In the genomic region with DNA sequence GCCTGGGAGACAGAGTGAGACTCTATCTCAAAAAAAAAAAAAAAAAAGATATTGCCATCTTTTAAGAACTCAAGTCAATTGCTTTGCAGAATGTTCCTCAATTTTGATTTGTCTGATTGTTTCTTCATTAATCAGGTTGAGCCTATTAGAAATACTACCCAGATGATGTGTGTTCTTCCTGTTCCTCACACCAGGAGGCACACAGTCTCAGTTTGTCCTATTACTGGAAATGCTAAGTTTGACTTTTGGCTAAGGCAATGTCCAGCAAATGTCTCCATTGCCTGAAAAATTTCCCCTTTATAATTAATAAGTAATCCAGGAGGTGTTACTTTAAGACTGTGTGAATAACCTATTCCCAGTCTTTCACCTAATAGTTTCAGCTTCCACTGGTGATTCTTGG, we compare ENCODE assay signal across 8 cellular contexts. TPM values are rescaled to one million over a fixed set of nuclear protein-coding genes. Genes with fewer than 3 reads are reported as not detected.
A peak's percentile ranks its signal among the peaks of the same experiment; 100 is the strongest.
DNase-seq lines count a peak whose midpoint lies in the region; ATAC-seq and TF ChIP-seq lines count a peak whose summit lies in the region.
"Had no signal": no experiment of that assay in that cellular context is flagged by ENCODE, and none has a peak within 500 bp of the region (broad histone marks: within the 10 kb centered on the region; RNA-seq: fewer than 3 reads in every experiment).

No MANE protein-coding gene starts in this region.

- ATAC-seq in DND-41 (ENCODE audit: insufficient read depth, low read depth), result no peak
- no peak for ATAC-seq in natural killer cell treated with Interleukin-12 subunit alpha and Interleukin-12 subunit beta and Interleukin-15 and Interleukin-18, amount 100 ng/mL, for 72 hours

- H3K4me1 Mint-ChIP-seq in natural killer cell treated with Interleukin-12 subunit alpha and Interleukin-12 subunit beta and Interleukin-15 and Interleukin-18, amount 100 ng/mL, for 72 hours (ENCODE audit: low read depth in 2 of 2), result peaks cover 8 to 11% of the 10 kb centered on the region in 2 donors
- H3K4me1 Mint-ChIP-seq in neural progenitor cell, result no peaks in the 10 kb centered on the region

- H3K4me3 ChIP-seq in DND-41 (ENCODE audit: low read depth in 1 of 2, low read length in 2 of 2) (peak overlapping the region; percentile 11 to 61; a peak in 2 of 4 replicates), KMS-11 (IDR thresholded peaks at IDR 0.05; ENCODE audit: insufficient read depth, low read depth, low read length) (no peak overlapping the region), neural progenitor cell (no peak overlapping the region)
- H3K4me3 ChIP-seq: lung had no signal

- H3K27me3 ChIP-seq in DND-41 (ENCODE audit: insufficient read depth, low read length, poor library complexity), result no peaks in the 10 kb centered on the region
- H3K27me3 ChIP-seq in KMS-11 (ENCODE audit: insufficient read depth, low read depth), result no peaks in the 10 kb centered on the region
- H3K27me3 ChIP-seq in neural progenitor cell, result no peaks in the 10 kb centered on the region

- peaks cover 23% of the 10 kb centered on the region for H3K36me3 Mint-ChIP-seq in natural killer cell treated with Interleukin-12 subunit alpha and Interleukin-12 subunit beta and Interleukin-15 and Interleukin-18, amount 100 ng/mL, for 72 hours
- H3K36me3 Mint-ChIP-seq in neural progenitor cell, result no peaks in the 10 kb centered on the region

- no peaks in the 10 kb centered on the region for H4K20me1 ChIP-seq in DND-41 (ENCODE audit: insufficient read depth, low read length)
- H4K20me1 ChIP-seq in KMS-11 (ENCODE audit: insufficient read depth), result no peaks in the 10 kb centered on the region
- H4K20me1 ChIP-seq in neural progenitor cell (ENCODE audit: low read depth), result no peaks in the 10 kb centered on the region

- H3K36me3 ChIP-seq in DND-41 (ENCODE audit: insufficient read depth, low read length) (no peaks in the 10 kb centered on the region), KMS-11 (ENCODE audit: insufficient read depth) (no peaks in the 10 kb centered on the region), neural progenitor cell (no peaks in the 10 kb centered on the region)

- peaks cover 11% of the 10 kb centered on the region for H3K9me3 Mint-ChIP-seq in natural killer cell treated with Interleukin-12 subunit alpha and Interleukin-12 subunit beta and Interleukin-15 and Interleukin-18, amount 100 ng/mL, for 72 hours
- H3K9me3 Mint-ChIP-seq in neural progenitor cell, result peaks cover 11% of the 10 kb centered on the region

- peak overlapping the region; percentile 72 for H2AFZ ChIP-seq in DND-41 (ENCODE audit: low read depth, low read length)
- peak overlapping the region; percentile 80 for H2AFZ ChIP-seq in KMS-11 (ENCODE audit: low read depth)
- H2AFZ ChIP-seq in neural progenitor cell (replicated peaks), result no peak overlapping the region

- peaks cover 7% of the 10 kb centered on the region in 2 donors for H3K27me3 Mint-ChIP-seq in natural killer cell treated with Interleukin-12 subunit alpha and Interleukin-12 subunit beta and Interleukin-15 and Interleukin-18, amount 100 ng/mL, for 72 hours
- peaks cover 9% of the 10 kb centered on the region for H3K27me3 Mint-ChIP-seq in neural progenitor cell (ENCODE audit: insufficient read depth, low read depth)

- DNase-seq in DND-41 (no peak), amniotic epithelial cell (ENCODE audit: low read depth) (peak; percentile 18), cardiac septum (ENCODE audit: low spot score) (no peak), occipital lobe (lab: John Stamatoyannopoulos, UW) (no peak), neural progenitor cell (ENCODE audit: low spot score) (no peak)
- DNase-seq in natural killer cell treated with Interleukin-12 subunit alpha and Interleukin-12 subunit beta and Interleukin-15 and Interleukin-18, amount 100 ng/mL, for 72 hours (ENCODE audit: low spot score), result no peak

- TF ChIP-seq CTCF in DND-41 (IDR thresholded peaks at IDR 0.05; ENCODE audit: borderline replicate concordance, extremely low read depth, low read length, poor library complexity, severe bottlenecking), result peak; percentile 30
- no peak; the same call in 1 of the 2 replicates for TF ChIP-seq CTCF in KMS-11 (conservative IDR thresholded peaks at IDR 0.05; ENCODE audit: low read depth, low read length)
- TF ChIP-seq CTCF in neural progenitor cell (IDR thresholded peaks at IDR 0.05), result no peak

- H3K4me2 ChIP-seq in DND-41 (ENCODE audit: insufficient read depth, low read length), result peak overlapping the region; percentile 74
- H3K4me2 ChIP-seq in KMS-11, result peak overlapping the region; percentile 92
- H3K4me2 ChIP-seq in neural progenitor cell, result no peak overlapping the region

- H3K9ac ChIP-seq in DND-41 (ENCODE audit: low read depth, low read length), result peak overlapping the region; percentile 63; the same call in 1 of the 2 replicates
- no peak overlapping the region; the same call in 1 of the 2 replicates for H3K9ac ChIP-seq in KMS-11
- no peak overlapping the region for H3K9ac ChIP-seq in neural progenitor cell

- H3K27ac ChIP-seq in DND-41 (ENCODE audit: low read length), result no peak overlapping the region
- H3K27ac ChIP-seq in KMS-11, result no peak overlapping the region
- no peak overlapping the region for H3K27ac ChIP-seq in neural progenitor cell

- peak overlapping the region; percentile 80 to 86 for H3K27ac Mint-ChIP-seq in natural killer cell treated with Interleukin-12 subunit alpha and Interleukin-12 subunit beta and Interleukin-15 and Interleukin-18, amount 100 ng/mL, for 72 hours
- H3K27ac Mint-ChIP-seq in neural progenitor cell, result no peak overlapping the region

- H3K4me3 Mint-ChIP-seq in natural killer cell treated with Interleukin-12 subunit alpha and Interleukin-12 subunit beta and Interleukin-15 and Interleukin-18, amount 100 ng/mL, for 72 hours, result peak overlapping the region; percentile 83
- H3K4me3 Mint-ChIP-seq in neural progenitor cell, result no peak overlapping the region

- intact Hi-C loops in cardiac septum (cut with DNase I), result no loop called here

- no peaks in the 10 kb centered on the region for H3F3A ChIP-seq in neural progenitor cell (ENCODE audit: low read depth)

- H3K9me3 ChIP-seq in DND-41 (ENCODE audit: insufficient read depth, low read length, severe bottlenecking) (peaks cover 13% of the 10 kb centered on the region), neural progenitor cell (ENCODE audit: low read depth) (no peaks in the 10 kb centered on the region)

- H3K4me1 ChIP-seq in DND-41 (ENCODE audit: insufficient read depth, low read length) (peaks cover 16% of the 10 kb centered on the region), KMS-11 (ENCODE audit: low read depth, poor library complexity, severe bottlenecking) (peaks cover 14% of the 10 kb centered on the region), neural progenitor cell (no peaks in the 10 kb centered on the region)

- H3K79me2 ChIP-seq in DND-41 (ENCODE audit: insufficient read depth, low read length), result no peaks in the 10 kb centered on the region
- H3K79me2 ChIP-seq in KMS-11 (ENCODE audit: insufficient read depth, low read depth), result no peaks in the 10 kb centered on the region
- no peaks in the 10 kb centered on the region for H3K79me2 ChIP-seq in neural progenitor cell (ENCODE audit: low read depth)

RNA-seq across cellular contexts. Expression of a gene that starts 28.4 kb away (rescaled TPM):
- total RNA-seq in natural killer cell treated with Interleukin-12 subunit alpha and Interleukin-12 subunit beta and Interleukin-15 and Interleukin-18, amount 100 ng/mL, for 72 hours, result 10 to 100 TPM; 68.0 to 72.5 TPM
- total RNA-seq in cardiac septum, result 69.5 TPM
- total RNA-seq in occipital lobe, result 24.5 TPM
- total RNA-seq in neural progenitor cell (ENCODE audit: low replicate concordance), result 56.2 and 76.5 TPM in 2 replicates

RNA-seq across cellular contexts. Expression of a gene that starts 59.4 kb away (rescaled TPM):
- 100 to 1,000 TPM; 167 to 228 TPM for total RNA-seq in natural killer cell treated with Interleukin-12 subunit alpha and Interleukin-12 subunit beta and Interleukin-15 and Interleukin-18, amount 100 ng/mL, for 72 hours
- 66.9 TPM for total RNA-seq in cardiac septum
- total RNA-seq in occipital lobe, result 52.6 TPM
- total RNA-seq in neural progenitor cell (ENCODE audit: low replicate concordance), result 125 and 163 TPM in 2 replicates

Comparison
In these comparisons a context has a peak if more than half of its experiments do, and no peak if none do; other contexts are left out.
1. H3K4me3 ChIP-seq: peak in DND-41 (2 of 2); none in KMS-11 (single experiment) and neural progenitor cell (single experiment).